1 cellular context compared by ENCODE assay signal in genomic region chr1:246746155-246746554, GRCh38.
TF ChIP-seq lines count a peak whose summit lies in the region.

No MANE protein-coding gene starts in this region.

TF ChIP-seq in K562, 482 proteins besides CTCF, POLR2A, EP300 and RAD21:
- peak; percentile 76 to 80 for TF ChIP-seq KDM1A (IDR thresholded peaks at IDR 0.05)
- peak; percentile 33; the same call in 1 of the 2 replicates for TF ChIP-seq MTA2 (IDR thresholded peaks at IDR 0.05; ENCODE audit: low read depth)
- TF ChIP-seq TRIM24 (IDR thresholded peaks at IDR 0.05), result peak; percentile 13 to 46; a peak in 2 of 4 replicates
- TF ChIP-seq HDAC1 (IDR thresholded peaks at IDR 0.05), result 0 out of 4 replicates have a peak, but pooled peaks of 1 of the 2 experiments have one; percentile 33
- TF ChIP-seq ARID1B (IDR thresholded peaks at IDR 0.05), result peak; percentile 39; the same call in 1 of the 2 replicates
- TF ChIP-seq CBFA2T3 (IDR thresholded peaks at IDR 0.05), result peak; percentile 68
- peak; percentile 84 for TF ChIP-seq NR2C1 (IDR thresholded peaks at IDR 0.05)
- peak; percentile 56; the same call in 1 of the 2 replicates for TF ChIP-seq NR2C1 (tag; IDR thresholded peaks at IDR 0.05)
- peak; percentile 42; the same call in 1 of the 2 replicates for TF ChIP-seq TCF3 (CRISPR knock-in tag; IDR thresholded peaks at IDR 0.05)
- TF ChIP-seq TAL1 (IDR thresholded peaks at IDR 0.05), result peak; percentile 57
- peak; percentile 52 for TF ChIP-seq CBFA2T2 (conservative IDR thresholded peaks at IDR 0.05)
